Comparison of ENCODE assay signal across 15 cellular contexts in the genomic region with DNA sequence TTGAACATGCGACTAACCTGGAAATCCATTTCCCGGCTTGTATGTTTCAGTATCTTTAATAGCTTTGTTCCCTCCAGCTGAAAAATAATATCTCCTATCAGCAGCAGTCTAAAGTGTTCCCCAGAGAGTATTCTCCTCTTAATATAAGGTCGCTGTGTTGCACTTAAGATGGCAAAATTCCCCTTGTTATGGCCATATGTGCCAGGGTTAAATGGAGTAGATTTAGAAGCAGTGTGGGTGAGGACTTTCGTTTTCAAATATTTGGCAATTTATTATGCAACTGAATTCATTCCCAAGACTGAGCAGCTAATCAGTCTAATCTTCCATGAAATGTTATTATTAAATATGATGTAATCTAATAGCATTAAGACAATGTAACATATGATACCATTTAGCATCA. TPM values are rescaled to one million over a fixed set of nuclear protein-coding genes. Genes with fewer than 3 reads are reported as not detected.
DNase-seq lines count a peak whose midpoint lies in the region; ATAC-seq and TF ChIP-seq lines count a peak whose summit lies in the region.
"Had no signal": no experiment of that assay in that cellular context is flagged by ENCODE, and none has a peak within 500 bp of the region (broad histone marks: within the 10 kb centered on the region; RNA-seq: fewer than 3 reads in every experiment).

No MANE protein-coding gene starts in this region.

- peaks cover 2% of the 10 kb centered on the region for H3K36me3 Mint-ChIP-seq in central memory CD8-positive, alpha-beta T cell (ENCODE audit: insufficient read depth)

- peak; percentile 18 for ATAC-seq in GM21576 (IDR thresholded peaks at IDR 0.05; ENCODE audit: unreplicated experiment)
- ATAC-seq in HG03457 (IDR thresholded peaks at IDR 0.05; ENCODE audit: unreplicated experiment), result peak; percentile 20
- no peak for ATAC-seq in central memory CD8-positive, alpha-beta T cell (replicated peaks; ENCODE audit: extremely low read depth, poor library complexity, severe bottlenecking)
- no peak for ATAC-seq in upper lobe of left lung (ENCODE audit: low FRiP score in 2 of 2)

- TF ChIP-seq POLR2A in upper lobe of left lung (IDR thresholded peaks at IDR 0.05), result no peak

- H3K27me3 Mint-ChIP-seq in central memory CD8-positive, alpha-beta T cell, result no peaks in the 10 kb centered on the region

- no peaks in the 10 kb centered on the region for H3K9me3 ChIP-seq in upper lobe of left lung
- H3K9me3 ChIP-seq: testis had no signal

- H3K27ac ChIP-seq in upper lobe of left lung, result no peak overlapping the region
- H3K27ac ChIP-seq: testis had no signal

- H3K4me1 ChIP-seq in upper lobe of left lung, result no peaks in the 10 kb centered on the region
- H3K4me1 ChIP-seq: testis had no signal

- TF ChIP-seq CTCF in upper lobe of left lung (IDR thresholded peaks at IDR 0.05), result no peak

- WGBS in upper lobe of left lung, 2 donors, result 64 to 71% methylated on average over 4 of the region's 4 CpGs

- DNase-seq in DMS79 treated with DMSO at 0.1 percent for 48 hours (lab: John Stamatoyannopoulos, UW) (peak; percentile 22), DMS79 (lab: John Stamatoyannopoulos, UW) (no peak), upper lobe of left lung (no peak)
- no peak for DNase-seq in central memory CD8-positive, alpha-beta T cell (ENCODE audit: low spot score in 2 of 2)
- DNase-seq in stimulated activated CD4-positive, alpha-beta T cell treated with anti-CD3 and anti-CD28 coated beads, Interleukin-12 subunit alpha, Interleukin-12 subunit beta, amount 100 ng/mL, for 4 hours, result no peak
- no peak for DNase-seq in stimulated activated CD4-positive, alpha-beta T cell treated with anti-CD3 and anti-CD28 coated beads, Interleukin-4, amount 100 ng/mL, for 1 hour
- DNase-seq: 8988T; activated gamma-delta T cell; effector CD8-positive, alpha-beta T cell; KG1; NCI-H510A; testis had no signal

- H3K9me3 Mint-ChIP-seq in central memory CD8-positive, alpha-beta T cell, result no peaks in the 10 kb centered on the region

- H3K4me1 Mint-ChIP-seq in central memory CD8-positive, alpha-beta T cell, result peaks cover 9% of the 10 kb centered on the region

- no peak overlapping the region for H3K4me3 Mint-ChIP-seq in central memory CD8-positive, alpha-beta T cell

- TF ChIP-seq EP300 in upper lobe of left lung (IDR thresholded peaks at IDR 0.05), result no peak

- H3K36me3 ChIP-seq in upper lobe of left lung, result no peaks in the 10 kb centered on the region

- peak overlapping the region; percentile 29 for H3K27ac Mint-ChIP-seq in central memory CD8-positive, alpha-beta T cell (ENCODE audit: low read depth)

- H3K4me3 ChIP-seq in upper lobe of left lung, result no peak overlapping the region
- H3K4me3 ChIP-seq: testis had no signal

- no peaks in the 10 kb centered on the region for H3K27me3 ChIP-seq in upper lobe of left lung
- H3K27me3 ChIP-seq: testis had no signal

RNA-seq across cellular contexts. Expression of gene ZPBP, which starts 54.9 kb away (rescaled TPM):
- under 1 TPM in 1 of 6 donors, not detected in 5; 0.23 TPM for total RNA-seq in upper lobe of left lung
- total RNA-seq: H4 had no signal

Comparison
In these comparisons a context has a peak if more than half of its experiments do, and no peak if none do; other contexts are left out.
1. ATAC-seq: peak in GM21576 (single experiment) and HG03457 (single experiment); none in central memory CD8-positive, alpha-beta T cell (single experiment) and upper lobe of left lung (0 of 2).